Comparison of ENCODE assay signal across 12 cellular contexts in genomic region chr4:67437974-67438713, GRCh38.
DNase-seq lines count a peak whose midpoint lies in the region; ATAC-seq, FAIRE-seq and TF ChIP-seq lines count a peak whose summit lies in the region.
"Had no signal": no experiment of that assay in that cellular context is flagged by ENCODE, and none has a peak within 500 bp of the region (broad histone marks: within the 10 kb centered on the region; RNA-seq: fewer than 3 reads in every experiment).

No MANE protein-coding gene starts in this region.

- POLR2A ChIA-PET in endothelial cell of umbilical vein (lab: Charles Lee) = no interaction called here

- WGBS in mesenchymal stem cell = 42% methylated on average over 1 of the region's 2 CpGs
- WGBS in neuronal stem cell (ENCODE audit: extremely low coverage in 2 of 2, insufficient read length in 2 of 2, insufficient replicate concordance in 1 of 2), 2 donors = no CpG with 5 or more reads among the region's 2 CpGs

- no peak for TF ChIP-seq POLR2A in endothelial cell of umbilical vein (IDR thresholded peaks at IDR 0.05; ENCODE audit: low read depth, low read length)

- ATAC-seq in GM19452 (IDR thresholded peaks at IDR 0.05; ENCODE audit: unreplicated experiment) (no peak), HG03135 (IDR thresholded peaks at IDR 0.05; ENCODE audit: unreplicated experiment) (no peak)

- H3K79me1 ChIP-seq in mesenchymal stem cell (replicated peaks; ENCODE audit: low read length, poor library complexity, severe bottlenecking) (no peaks in the 10 kb centered on the region), neuronal stem cell (ENCODE audit: low read depth, low read length) (no peaks in the 10 kb centered on the region)

- H2BK5ac ChIP-seq in mesenchymal stem cell (ENCODE audit: low read depth, low read length, poor library complexity, severe bottlenecking) (no peak overlapping the region), neuronal stem cell (ENCODE audit: low read length) (no peak overlapping the region)

- H3K27me3 ChIP-seq in endothelial cell of umbilical vein (ENCODE audit: control insufficient read depth in 2 of 2, insufficient read depth in 2 of 2, low read length in 2 of 2) (no peaks in the 10 kb centered on the region), mesenchymal stem cell (ENCODE audit: control insufficient read depth in 1 of 2, insufficient read depth in 1 of 2, low read length in 2 of 2) (no peaks in the 10 kb centered on the region), BE2C (no peaks in the 10 kb centered on the region), neuronal stem cell (ENCODE audit: control insufficient read depth in 3 of 3, insufficient read depth in 3 of 3, low read depth in 1 of 3, low read length in 3 of 3) (no peaks in the 10 kb centered on the region)

- intact Hi-C loops in endothelial cell of umbilical vein (cut with micrococcal nuclease) = no loop called here

- H2BK120ac ChIP-seq in mesenchymal stem cell (ENCODE audit: low read depth, low read length) (peak overlapping the region; percentile 49), neuronal stem cell (ENCODE audit: low read depth, low read length) (no peak overlapping the region)

- H3K9ac ChIP-seq in endothelial cell of umbilical vein (replicated peaks; ENCODE audit: extremely low read depth, insufficient read depth, low read length) (no peak overlapping the region), mesenchymal stem cell (ENCODE audit: low read length) (peak overlapping the region; percentile 19), neuronal stem cell (ENCODE audit: low read depth, low read length, poor library complexity) (no peak overlapping the region)

- H2AK5ac ChIP-seq in mesenchymal stem cell (ENCODE audit: low read length, severe bottlenecking) (no peak overlapping the region), neuronal stem cell (ENCODE audit: low read depth, low read length) (no peak overlapping the region)

- H3K4ac ChIP-seq in mesenchymal stem cell (ENCODE audit: low read depth in 1 of 2, low read length in 2 of 2) (no peak overlapping the region), neuronal stem cell (ENCODE audit: low read length) (no peak overlapping the region)

- CTCF ChIA-PET in endothelial cell of umbilical vein (lab: Charles Lee) = no interaction called here

- H3K79me2 ChIP-seq in endothelial cell of umbilical vein (ENCODE audit: control insufficient read depth, insufficient read depth, low read length) = no peaks in the 10 kb centered on the region

- H3K23ac ChIP-seq in mesenchymal stem cell (ENCODE audit: low read length in 2 of 2) (no peak overlapping the region), neuronal stem cell (ENCODE audit: low read depth, low read length, poor library complexity) (no peak overlapping the region)

- peak; percentile 43 to 52 for DNase-seq in AML-193 (lab: John Stamatoyannopoulos, UW)
- peak; percentile 8 for DNase-seq in M059J (ENCODE audit: low read depth)
- peak; percentile 80 for DNase-seq in endothelial cell of umbilical vein (ENCODE audit: low read depth, low spot score)
- DNase-seq in mesenchymal stem cell = peak; percentile 88
- no peak for DNase-seq in BE2C
- no peak for DNase-seq in neuronal stem cell (ENCODE audit: low spot score)
- DNase-seq: DMS 273 treated with DMSO at 0.1 percent for 48 hours; NCI-H2029 treated with DMSO at 0.1 percent for 48 hours; stimulated activated CD4-positive, alpha-beta T cell treated with anti-CD3 and anti-CD28 coated beads, Interleukin-4, amount 100 ng/mL, for 24 hours had no signal

- H2BK15ac ChIP-seq in mesenchymal stem cell (ENCODE audit: low read depth, poor library complexity, severe bottlenecking) (no peak overlapping the region), neuronal stem cell (ENCODE audit: low read length) (no peak overlapping the region)

- peaks cover 5% of the 10 kb centered on the region for H3K4me1 ChIP-seq in endothelial cell of umbilical vein (ENCODE audit: control insufficient read depth, extremely low read depth, insufficient read depth, low read length)
- H3K4me1 ChIP-seq in mesenchymal stem cell (ENCODE audit: control insufficient read depth, insufficient read depth, low read depth, low read length) = no peaks in the 10 kb centered on the region
- no peaks in the 10 kb centered on the region for H3K4me1 ChIP-seq in BE2C
- H3K4me1 ChIP-seq in neuronal stem cell (ENCODE audit: control insufficient read depth in 2 of 2, insufficient read depth in 1 of 2, low read depth in 1 of 2, low read length in 2 of 2) = peaks cover 0 to 8% of the 10 kb centered on the region in 2 donors

- H4K91ac ChIP-seq in mesenchymal stem cell (ENCODE audit: low read length) = no peak overlapping the region
- H4K91ac ChIP-seq in neuronal stem cell (ENCODE audit: low read depth, low read length, poor library complexity) = no peak overlapping the region

- no peak overlapping the region for H3K14ac ChIP-seq in mesenchymal stem cell (ENCODE audit: low read length in 2 of 2)
- no peak overlapping the region for H3K14ac ChIP-seq in neuronal stem cell (ENCODE audit: low read length)

- TF ChIP-seq CTCF in endothelial cell of umbilical vein (IDR thresholded peaks at IDR 0.05; ENCODE audit: extremely low read depth in 1 of 2, insufficient read depth in 1 of 2, low read depth in 1 of 2, low read length in 2 of 2) = no peak
- TF ChIP-seq CTCF in BE2C (IDR thresholded peaks at IDR 0.05; ENCODE audit: low read depth, low read length) = no peak

- H3K18ac ChIP-seq in mesenchymal stem cell (ENCODE audit: low read depth in 1 of 2, low read length in 2 of 2) (peak overlapping the region in 1 of 2 experiments; percentile 33), neuronal stem cell (ENCODE audit: low read length) (no peak overlapping the region)

- no peaks in the 10 kb centered on the region for H3K9me1 ChIP-seq in endothelial cell of umbilical vein (replicated peaks; ENCODE audit: control insufficient read depth, extremely low read depth, insufficient read depth, low read length)

- no peaks in the 10 kb centered on the region for H4K20me1 ChIP-seq in endothelial cell of umbilical vein (replicated peaks; ENCODE audit: control insufficient read depth, extremely low read depth, insufficient read depth, low read length)

- no peak overlapping the region for H2AFZ ChIP-seq in endothelial cell of umbilical vein (ENCODE audit: low read depth, low read length)
- no peak overlapping the region for H2AFZ ChIP-seq in mesenchymal stem cell (ENCODE audit: low read depth, low read length)
- H2AFZ ChIP-seq in neuronal stem cell (ENCODE audit: low read length) = no peak overlapping the region

- H4K8ac ChIP-seq in mesenchymal stem cell (ENCODE audit: low read length) (no peak overlapping the region), neuronal stem cell (ENCODE audit: low read depth, low read length) (no peak overlapping the region)

- no TSS peak for BruUV-seq in endothelial cell of umbilical vein (replicated peaks; lab: Mats Ljungman, UMichigan)

- H3K27ac ChIP-seq in endothelial cell of umbilical vein (ENCODE audit: insufficient read depth, low read depth, low read length) = peak overlapping the region; percentile 23
- H3K27ac ChIP-seq in mesenchymal stem cell (ENCODE audit: low read length, poor library complexity, severe bottlenecking) = peak overlapping the region; percentile 49
- no peak overlapping the region for H3K27ac ChIP-seq in neuronal stem cell (replicated peaks; ENCODE audit: low read length)

- H3K9me3 ChIP-seq in endothelial cell of umbilical vein (replicated peaks; ENCODE audit: control insufficient read depth, insufficient read depth, low read length) (no peaks in the 10 kb centered on the region), mesenchymal stem cell (ENCODE audit: control insufficient read depth, low read length) (no peaks in the 10 kb centered on the region), BE2C (no peaks in the 10 kb centered on the region), neuronal stem cell (replicated peaks in 1 of 2; ENCODE audit: control insufficient read depth in 2 of 2, insufficient read depth in 1 of 2, low read depth in 1 of 2, low read length in 2 of 2) (no peaks in the 10 kb centered on the region)

- H3K4me3 ChIP-seq in endothelial cell of umbilical vein (replicated peaks in 1 of 3; ENCODE audit: insufficient read depth in 1 of 3, low read depth in 1 of 3, low read length in 3 of 3) (no peak overlapping the region), mesenchymal stem cell (ENCODE audit: insufficient read depth in 1 of 2, low read depth in 1 of 2, low read length in 2 of 2) (no peak overlapping the region), BE2C (ENCODE audit: low read depth, low read length) (no peak overlapping the region), neuronal stem cell (ENCODE audit: low read length in 2 of 2) (no peak overlapping the region)

- dilution Hi-C loops in endothelial cell of umbilical vein (cut with MboI; ENCODE audit: extremely low pct_ligation_motif_present, low sequenced_read_pairs) = no loop called here

- no peak overlapping the region for H2BK12ac ChIP-seq in mesenchymal stem cell (ENCODE audit: low read length in 2 of 2)
- H2BK12ac ChIP-seq in neuronal stem cell (ENCODE audit: low read length) = no peak overlapping the region

- H3K36me3 ChIP-seq in endothelial cell of umbilical vein (ENCODE audit: control insufficient read depth in 2 of 2, extremely low read depth in 1 of 2, insufficient read depth in 2 of 2, low read length in 2 of 2) (no peaks in the 10 kb centered on the region), mesenchymal stem cell (ENCODE audit: control insufficient read depth in 1 of 2, insufficient read depth in 2 of 2, low read depth in 1 of 2, low read length in 2 of 2) (peaks cover 0 to 3% of the 10 kb centered on the region in 2 experiments), BE2C (no peaks in the 10 kb centered on the region), neuronal stem cell (replicated peaks in 1 of 2; ENCODE audit: control insufficient read depth in 2 of 2, insufficient read depth in 2 of 2, low read length in 2 of 2) (no peaks in the 10 kb centered on the region)

- H3K4me2 ChIP-seq in endothelial cell of umbilical vein (ENCODE audit: insufficient read depth, low read length) (peak overlapping the region; percentile 42), mesenchymal stem cell (ENCODE audit: low read length, poor library complexity, severe bottlenecking) (no peak overlapping the region), neuronal stem cell (ENCODE audit: insufficient read depth, low read length, poor library complexity, severe bottlenecking) (no peak overlapping the region)

- peak; percentile 56 for FAIRE-seq in endothelial cell of umbilical vein (lab: Jason Lieb, UNC)
- FAIRE-seq: H1 had no signal

TF ChIP-seq in endothelial cell of umbilical vein, 7 proteins besides CTCF, POLR2A, EP300 and RAD21 (continues in another document):
- TF ChIP-seq JUN (IDR thresholded peaks at IDR 0.05; ENCODE audit: borderline replicate concordance, insufficient read depth, insufficient read length, low read depth) (no peak), MAX (IDR thresholded peaks at IDR 0.05; ENCODE audit: insufficient read depth, insufficient read length) (no peak), EZH2 (IDR thresholded peaks at IDR 0.05; ENCODE audit: borderline replicate concordance, low read depth, low read length, severe bottlenecking) (no peak), POLR2AphosphoS5 (IDR thresholded peaks at IDR 0.05; ENCODE audit: insufficient read depth, low read depth, low read length) (no peak)

Comparison
In these comparisons a context has a peak if more than half of its experiments do, and no peak if none do; other contexts are left out.
1. DNase-seq: peak in AML-193 (2 of 2), M059J (single experiment), endothelial cell of umbilical vein (single experiment) and mesenchymal stem cell (single experiment); none in BE2C (single experiment) and neuronal stem cell (single experiment).